1 cellular context compared by ENCODE assay signal in the genomic region with DNA sequence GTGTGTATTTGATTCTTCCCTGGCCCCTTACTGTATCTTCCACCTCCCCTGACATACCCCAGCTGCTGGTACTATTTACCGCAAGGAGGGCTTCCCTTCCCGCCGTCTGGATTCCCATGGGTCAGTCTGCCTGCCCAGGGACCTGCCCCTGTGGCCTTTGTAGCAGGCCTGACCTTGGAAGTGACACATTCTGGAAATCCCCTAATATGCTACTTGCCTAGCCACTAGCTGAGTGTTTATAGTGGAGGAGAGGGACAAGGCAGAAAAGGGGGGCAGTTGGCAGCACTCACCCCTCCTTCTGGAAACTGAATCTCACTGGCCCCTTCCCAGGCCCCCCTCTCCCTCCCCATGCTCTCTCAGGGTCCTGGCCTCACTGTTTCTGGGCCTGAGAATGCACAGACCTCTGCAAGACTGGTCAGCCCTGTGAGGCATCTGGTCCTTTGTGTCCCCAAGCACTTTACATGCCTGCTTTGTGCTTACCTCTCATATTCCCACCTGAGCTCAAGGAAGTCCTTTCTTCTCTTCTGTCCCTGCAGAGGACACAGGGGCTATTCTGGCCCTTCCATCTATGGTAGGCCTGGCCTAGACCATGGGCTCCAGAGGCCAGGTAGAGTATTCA.
TF ChIP-seq lines count a peak whose summit lies in the region.

No MANE protein-coding gene starts in this region.

TF ChIP-seq in IMR-90, 13 proteins besides CTCF, POLR2A, EP300 and RAD21 (continued from another document):
- TF ChIP-seq MXI1 (IDR thresholded peaks at IDR 0.05; ENCODE audit: borderline replicate concordance, low read depth, low read length) = no peak
- TF ChIP-seq MAZ (IDR thresholded peaks at IDR 0.05; ENCODE audit: borderline replicate concordance, low read depth, low read length) = no peak
- TF ChIP-seq NFE2L2 (IDR thresholded peaks at IDR 0.05; ENCODE audit: low read depth, low read length) = no peak
- no peak for TF ChIP-seq CEBPB (IDR thresholded peaks at IDR 0.05; ENCODE audit: low read depth, low read length)
- no peak for TF ChIP-seq RFX5 (IDR thresholded peaks at IDR 0.05; ENCODE audit: low read depth, low read length)
